8 cellular contexts compared by ENCODE assay signal in genomic region chr4:176319237-176319703, GRCh38. TPM values are rescaled to one million over a fixed set of nuclear protein-coding genes. Genes with fewer than 3 reads are reported as not detected.
DNase-seq lines count a peak whose midpoint lies in the region; FAIRE-seq and TF ChIP-seq lines count a peak whose summit lies in the region.

No MANE protein-coding gene starts in this region.

- CTCF ChIA-PET in GM10248 (lab: Yijun Ruan, JAX) = interaction anchor here (0.7 to 1.1 kb wide), 2 partner anchors 22 to 124 kb away, joined by 3 read pairs; partner anchors contain the start of gene SPATA4

- H2BK120ac ChIP-seq in neuronal stem cell (ENCODE audit: low read depth, low read length) = no peak overlapping the region

- H2BK15ac ChIP-seq in neuronal stem cell (ENCODE audit: low read length) = no peak overlapping the region

- peaks cover 47% of the 10 kb centered on the region for H3K79me2 ChIP-seq in OCI-LY3 (ENCODE audit: low read length)

- no peak for DNase-seq in D721Med (ENCODE audit: insufficient read length, low spot score)
- no peak for DNase-seq in epithelial cell of prostate (ENCODE audit: low read depth, low spot score)
- DNase-seq in neuronal stem cell (ENCODE audit: low spot score) = no peak
- DNase-seq in GM10248 (ENCODE audit: extremely low spot score) = no peak
- no peak for DNase-seq in mucosa of gallbladder (ENCODE audit: low spot score)
- no peak for DNase-seq in NCI-H187 treated with DMSO at 0.1 percent for 48 hours (lab: John Stamatoyannopoulos, UW)
- DNase-seq in 8988T = no peak

- H3K18ac ChIP-seq in neuronal stem cell (ENCODE audit: low read length) = peak overlapping the region; percentile 11

- H3K79me1 ChIP-seq in neuronal stem cell (ENCODE audit: low read depth, low read length) = peaks cover 3% of the 10 kb centered on the region

- H3K27ac ChIP-seq in OCI-LY3 (ENCODE audit: low read length) (peak overlapping the region; percentile 61), epithelial cell of prostate (peak overlapping the region; percentile 96), neuronal stem cell (replicated peaks; ENCODE audit: low read length) (peak overlapping the region; percentile 78)

- peaks cover 19% of the 10 kb centered on the region for H3K36me3 ChIP-seq in OCI-LY3 (replicated peaks; ENCODE audit: low read depth, low read length)
- H3K36me3 ChIP-seq in neuronal stem cell (replicated peaks in 1 of 2; ENCODE audit: control insufficient read depth in 2 of 2, insufficient read depth in 2 of 2, low read length in 2 of 2) = peaks cover 0 to 1% of the 10 kb centered on the region in 2 donors

- peak; percentile 29 for FAIRE-seq in D721Med (lab: Jason Lieb, UNC)

- no peak overlapping the region for H2BK12ac ChIP-seq in neuronal stem cell (ENCODE audit: low read length)

- H3K4me1 ChIP-seq in OCI-LY3 (ENCODE audit: low read length) = peaks cover 29% of the 10 kb centered on the region
- H3K4me1 ChIP-seq in neuronal stem cell (ENCODE audit: control insufficient read depth in 2 of 2, insufficient read depth in 1 of 2, low read depth in 1 of 2, low read length in 2 of 2) = peaks cover 2 to 22% of the 10 kb centered on the region in 2 donors

- TF ChIP-seq CTCF in D721Med (IDR thresholded peaks at IDR 0.05; ENCODE audit: insufficient read depth, missing control alignments) (no peak), OCI-LY3 (IDR thresholded peaks at IDR 0.05; ENCODE audit: low read depth, low read length) (no peak), GM10248 (IDR thresholded peaks at IDR 0.05; ENCODE audit: control extremely low read depth, extremely low read depth, low read depth, missing control alignments) (no peak)

- no peak overlapping the region for H2AK5ac ChIP-seq in neuronal stem cell (ENCODE audit: low read depth, low read length)

- H3K27me3 ChIP-seq in OCI-LY3 (ENCODE audit: low read depth, low read length) = no peaks in the 10 kb centered on the region
- H3K27me3 ChIP-seq in neuronal stem cell (ENCODE audit: control insufficient read depth in 3 of 3, insufficient read depth in 3 of 3, low read depth in 1 of 3, low read length in 3 of 3) = no peaks in the 10 kb centered on the region

- H4K20me1 ChIP-seq in OCI-LY3 (ENCODE audit: insufficient read depth, low read length) = peaks cover 24% of the 10 kb centered on the region

- POLR2A ChIA-PET in GM10248 (lab: Yijun Ruan, JAX) = no interaction called here

- no peak overlapping the region for H4K8ac ChIP-seq in neuronal stem cell (ENCODE audit: low read depth, low read length)

- WGBS in neuronal stem cell (ENCODE audit: extremely low coverage in 2 of 2, insufficient read length in 2 of 2, insufficient replicate concordance in 1 of 2), 2 donors = no CpG with 5 or more reads among the region's 11 CpGs

- no peak overlapping the region for H2BK5ac ChIP-seq in neuronal stem cell (ENCODE audit: low read length)

- no peak overlapping the region for H3K23ac ChIP-seq in neuronal stem cell (ENCODE audit: low read depth, low read length, poor library complexity)

- H3K9me3 ChIP-seq in OCI-LY3 (ENCODE audit: insufficient read depth, low read length) = no peaks in the 10 kb centered on the region
- no peaks in the 10 kb centered on the region for H3K9me3 ChIP-seq in neuronal stem cell (replicated peaks in 1 of 2; ENCODE audit: control insufficient read depth in 2 of 2, insufficient read depth in 1 of 2, low read depth in 1 of 2, low read length in 2 of 2)

- H3K14ac ChIP-seq in neuronal stem cell (ENCODE audit: low read length) = no peak overlapping the region

- H2AFZ ChIP-seq in OCI-LY3 (ENCODE audit: low read depth, low read length) = peak overlapping the region; percentile 94
- H2AFZ ChIP-seq in neuronal stem cell (ENCODE audit: low read length) = peak overlapping the region; percentile 74

- no peak overlapping the region for H4K91ac ChIP-seq in neuronal stem cell (ENCODE audit: low read depth, low read length, poor library complexity)

- H3K4me3 ChIP-seq in OCI-LY3 (ENCODE audit: low read length) (peak overlapping the region; percentile 88), neuronal stem cell (ENCODE audit: low read length in 2 of 2) (peak overlapping the region; percentile 73 to 97)

- H3K4ac ChIP-seq in neuronal stem cell (ENCODE audit: low read length) = no peak overlapping the region

- H3K4me2 ChIP-seq in OCI-LY3 (ENCODE audit: low read length) (peak overlapping the region; percentile 79), neuronal stem cell (ENCODE audit: insufficient read depth, low read length, poor library complexity, severe bottlenecking) (peak overlapping the region; percentile 65)

- H3K9ac ChIP-seq in OCI-LY3 (ENCODE audit: low read length) (peak overlapping the region; percentile 80), neuronal stem cell (ENCODE audit: low read depth, low read length, poor library complexity) (no peak overlapping the region)

RNA-seq across cellular contexts. Expression of gene SPCS3, which starts 0.5 kb away (rescaled TPM):
- polyA plus RNA-seq in neuronal stem cell (2013, experiment 1 of 2) = 47.5 TPM
- 49.2 TPM for polyA plus RNA-seq in neuronal stem cell (2013, experiment 2 of 2)
- total RNA-seq in mucosa of gallbladder = 151 TPM

RNA-seq across cellular contexts. Expression of gene ASB5, which starts 50.2 kb away (rescaled TPM):
- polyA plus RNA-seq in neuronal stem cell (2013, experiment 1 of 2) = not detected
- not detected for polyA plus RNA-seq in neuronal stem cell (2013, experiment 2 of 2)
- 4.5 TPM for total RNA-seq in mucosa of gallbladder
